ENCODE assay signal across 14 cellular contexts in the genomic region with DNA sequence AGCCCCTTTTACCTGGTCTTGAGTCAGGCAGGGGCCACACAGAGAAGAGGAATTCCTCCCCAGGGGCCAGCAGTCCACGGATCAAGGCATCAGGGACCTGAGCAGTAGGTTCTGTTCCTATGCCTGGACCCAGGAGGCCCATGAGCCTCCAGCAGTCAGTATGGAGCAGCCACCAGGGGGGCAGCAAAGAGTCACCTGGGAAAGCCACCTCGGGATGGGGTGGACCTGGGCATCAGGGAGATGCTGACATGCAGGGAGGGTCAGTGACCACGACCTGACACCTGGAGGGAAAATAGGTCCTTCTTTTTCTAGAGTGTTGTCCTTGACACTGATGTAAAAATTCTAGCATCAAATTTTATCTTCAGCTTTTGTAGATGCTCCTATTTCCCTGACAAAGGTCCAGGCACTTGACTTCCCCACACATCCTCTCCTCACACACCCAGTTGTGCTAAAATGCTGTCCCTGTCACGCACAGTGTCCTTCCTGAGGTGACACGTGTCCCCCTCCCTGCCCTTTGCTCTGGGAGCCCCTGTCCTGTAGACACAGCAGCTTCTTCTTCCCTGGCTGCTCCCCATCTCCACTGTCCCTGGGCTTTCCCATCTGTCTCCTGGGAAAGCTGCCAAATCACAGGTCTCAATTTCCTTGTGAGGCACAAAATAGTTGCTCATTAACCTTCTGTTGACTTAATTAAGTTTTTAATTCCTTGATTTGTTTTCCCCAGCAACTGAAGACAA.
DNase-seq lines count a peak whose midpoint lies in the region; ATAC-seq and TF ChIP-seq lines count a peak whose summit lies in the region.
"Had no signal": no experiment of that assay in that cellular context is flagged by ENCODE, and none has a peak within 500 bp of the region (broad histone marks: within the 10 kb centered on the region; RNA-seq: fewer than 3 reads in every experiment).

No MANE protein-coding gene starts in this region.

- H3K36me3 Mint-ChIP-seq in activated CD8-positive, alpha-beta memory T cell treated with anti-CD3 and anti-CD28 coated beads, Interleukin-2, amount 10 ng/mL, durations not matched to agents 7 days and 5 days: no peaks in the 10 kb centered on the region
- peaks cover 3% of the 10 kb centered on the region for H3K36me3 Mint-ChIP-seq in central memory CD8-positive, alpha-beta T cell (ENCODE audit: insufficient read depth)
- H3K36me3 Mint-ChIP-seq: WTC11 had no signal

- H3K27me3 Mint-ChIP-seq in activated CD8-positive, alpha-beta memory T cell treated with anti-CD3 and anti-CD28 coated beads, Interleukin-2, amount 10 ng/mL, durations not matched to agents 7 days and 5 days: no peaks in the 10 kb centered on the region
- H3K27me3 Mint-ChIP-seq in central memory CD8-positive, alpha-beta T cell: no peaks in the 10 kb centered on the region

- H3K27ac Mint-ChIP-seq in activated CD8-positive, alpha-beta memory T cell treated with anti-CD3 and anti-CD28 coated beads, Interleukin-2, amount 10 ng/mL, durations not matched to agents 7 days and 5 days: peak overlapping the region; percentile 68
- peak overlapping the region; percentile 82 for H3K27ac Mint-ChIP-seq in central memory CD8-positive, alpha-beta T cell (ENCODE audit: low read depth)
- H3K27ac Mint-ChIP-seq: WTC11 had no signal

- H3K9ac ChIP-seq in HCT116 (ENCODE audit: low read length): no peak overlapping the region
- H3K9ac ChIP-seq: GM23248 had no signal

- no peaks in the 10 kb centered on the region for H3K36me3 ChIP-seq in HCT116 (ENCODE audit: control insufficient read depth in 1 of 2, insufficient read depth in 2 of 2, low read length in 2 of 2)

- no peaks in the 10 kb centered on the region for H3K4me1 ChIP-seq in HCT116 (ENCODE audit: control insufficient read depth in 1 of 2, insufficient read depth in 2 of 2, low read length in 2 of 2)
- H3K4me1 ChIP-seq: foreskin keratinocyte had no signal

- TF ChIP-seq CTCF in HCT116 (IDR thresholded peaks at IDR 0.05 in 2 of 3, conservative IDR thresholded peaks at IDR 0.05 in 1 of 3; ENCODE audit: borderline replicate concordance in 1 of 3, insufficient read depth in 1 of 3, low read depth in 2 of 3, low read length in 2 of 3): peak in 2 of 3 experiments; percentile 41 to 49; a peak in 4 of 6 replicates

- RAD21 ChIA-PET in HCT116 (lab: Charles Lee; ENCODE audit: low non-redundant PET in 1 of 2, low total read pairs in 2 of 2, uncharacterized antibody in 2 of 2, unreplicated experiment in 2 of 2): no interaction called here

- H3K79me2 ChIP-seq in HCT116 (ENCODE audit: insufficient read depth, low read length): no peaks in the 10 kb centered on the region

- no peak overlapping the region for H3K4me2 ChIP-seq in HCT116 (ENCODE audit: low read length)

- BruUV-seq in HCT116 (replicated peaks; lab: Mats Ljungman, UMichigan): no TSS peak

- H3K4me3 Mint-ChIP-seq in activated CD8-positive, alpha-beta memory T cell treated with anti-CD3 and anti-CD28 coated beads, Interleukin-2, amount 10 ng/mL, durations not matched to agents 7 days and 5 days: no peak overlapping the region
- peak overlapping the region; percentile 80 for H3K4me3 Mint-ChIP-seq in central memory CD8-positive, alpha-beta T cell
- H3K4me3 Mint-ChIP-seq: WTC11 had no signal

- no peaks in the 10 kb centered on the region for H3K9me3 ChIP-seq in HCT116 (ENCODE audit: control insufficient read depth in 1 of 2, insufficient read depth in 1 of 2, low read depth in 1 of 2, low read length in 2 of 2)

- intact Hi-C loops in HCT116 (cut with micrococcal nuclease): no loop called here

- no peaks in the 10 kb centered on the region for H4K20me1 ChIP-seq in HCT116 (ENCODE audit: insufficient read depth)

- H3K9me2 ChIP-seq in HCT116 (ENCODE audit: insufficient read depth): no peaks in the 10 kb centered on the region

- H2AFZ ChIP-seq in HCT116 (ENCODE audit: low read depth, low read length, poor library complexity, severe bottlenecking): no peak overlapping the region
- H2AFZ ChIP-seq: GM23248 had no signal

- no peak for TF ChIP-seq POLR2A in HCT116 (IDR thresholded peaks at IDR 0.05; ENCODE audit: borderline replicate concordance, extremely low read depth, insufficient read depth, insufficient read length)

- H3K4me3 ChIP-seq in HCT116 (replicated peaks in 1 of 2; ENCODE audit: low read depth in 1 of 2, low read length in 2 of 2): no peak overlapping the region
- H3K4me3 ChIP-seq: GM23248 had no signal

- POLR2A ChIA-PET in HCT116 (lab: Charles Lee): no interaction called here

- no peak for TF ChIP-seq RAD21 in HCT116 (IDR thresholded peaks at IDR 0.05; ENCODE audit: low read depth)

- no peak for ATAC-seq in activated CD8-positive, alpha-beta memory T cell treated with anti-CD3 and anti-CD28 coated beads, Interleukin-2, amount 10 ng/mL, durations not matched to agents 7 days and 5 days
- peak; percentile 76 for ATAC-seq in HCT116
- ATAC-seq in central memory CD8-positive, alpha-beta T cell (replicated peaks; ENCODE audit: extremely low read depth, poor library complexity, severe bottlenecking): no peak
- ATAC-seq in GM19467 (IDR thresholded peaks at IDR 0.05; ENCODE audit: unreplicated experiment): no peak
- ATAC-seq: foreskin keratinocyte, WTC11 had no signal

- peaks cover 74% of the 10 kb centered on the region for H3K4me1 Mint-ChIP-seq in activated CD8-positive, alpha-beta memory T cell treated with anti-CD3 and anti-CD28 coated beads, Interleukin-2, amount 10 ng/mL, durations not matched to agents 7 days and 5 days
- peaks cover 96% of the 10 kb centered on the region for H3K4me1 Mint-ChIP-seq in central memory CD8-positive, alpha-beta T cell
- H3K4me1 Mint-ChIP-seq: WTC11 had no signal

- CTCF ChIA-PET in activated CD8-positive, alpha-beta memory T cell treated with anti-CD3 and anti-CD28 coated beads, Interleukin-2, amount 10 ng/mL, durations not matched to agents 7 days and 5 days (lab: Charles Lee): interaction anchor here (0.9 to 20.9 kb wide), 8 partner anchors 15 to 141 kb away, joined by 3 to 392 read pairs (median 4); no protein-coding TSS in a partner anchor
- CTCF ChIA-PET in HCT116 (lab: Charles Lee): interaction anchor here (1.6 kb wide), 1 partner anchor 8 kb away, joined by 9 read pairs; no protein-coding TSS in a partner anchor

- H3K27me3 ChIP-seq in HCT116 (ENCODE audit: insufficient read depth, low read length): no peaks in the 10 kb centered on the region
- H3K27me3 ChIP-seq: foreskin keratinocyte had no signal

- H3K9me3 Mint-ChIP-seq in activated CD8-positive, alpha-beta memory T cell treated with anti-CD3 and anti-CD28 coated beads, Interleukin-2, amount 10 ng/mL, durations not matched to agents 7 days and 5 days (ENCODE audit: low read depth): no peaks in the 10 kb centered on the region
- H3K9me3 Mint-ChIP-seq in central memory CD8-positive, alpha-beta T cell: no peaks in the 10 kb centered on the region
- H3K9me3 Mint-ChIP-seq: WTC11 had no signal

- H3K27ac ChIP-seq in HCT116 (ENCODE audit: low read depth, low read length): no peak overlapping the region
- H3K27ac ChIP-seq: foreskin keratinocyte, GM23248 had no signal

- peak; percentile 39 for DNase-seq in activated CD8-positive, alpha-beta memory T cell treated with anti-CD3 and anti-CD28 coated beads, Interleukin-2, amount 10 ng/mL, durations not matched to agents 7 days and 5 days
- DNase-seq in activated CD8-positive, alpha-beta memory T cell treated with anti-CD3 and anti-CD28 coated beads, Interleukin-2, amount 50 U/mL, for 48 hours: no peak
- no peak for DNase-seq in HCT116 (ENCODE audit: low read depth, low spot score)
- DNase-seq in central memory CD8-positive, alpha-beta T cell (ENCODE audit: low spot score in 2 of 2): no peak
- peak; percentile 52 for DNase-seq in renal cortical epithelial cell (ENCODE audit: low read depth)
- DNase-seq in NCI-H2196 treated with DMSO at 0.1 percent for 48 hours (lab: John Stamatoyannopoulos, UW; ENCODE audit: unreplicated experiment): no peak
- no peak for DNase-seq in hypothalamus (lab: John Stamatoyannopoulos, UW)
- DNase-seq: foreskin keratinocyte; GM23248; NCI-H187; SIG-M5; stimulated activated CD4-positive, alpha-beta T cell treated with anti-CD3 and anti-CD28 coated beads, Interleukin-2, amount 100 ng/mL, for 24 hours had no signal

TF ChIP-seq in HCT116, 20 proteins besides CTCF, POLR2A, EP300 and RAD21 (continues in another document):
- TF ChIP-seq EZH2phosphoT487 (IDR thresholded peaks at IDR 0.05; ENCODE audit: borderline replicate concordance) (no peak), EZH2 (IDR thresholded peaks at IDR 0.05) (no peak), CEBPB (IDR thresholded peaks at IDR 0.05; ENCODE audit: low read depth) (no peak), SP1 (IDR thresholded peaks at IDR 0.05; ENCODE audit: low read depth) (no peak), JUND (IDR thresholded peaks at IDR 0.05) (no peak), FOSL1 (IDR thresholded peaks at IDR 0.05; ENCODE audit: low read depth) (no peak), EGR1 (IDR thresholded peaks at IDR 0.05; ENCODE audit: low read depth) (no peak)
- TF ChIP-seq, protein P1, sequence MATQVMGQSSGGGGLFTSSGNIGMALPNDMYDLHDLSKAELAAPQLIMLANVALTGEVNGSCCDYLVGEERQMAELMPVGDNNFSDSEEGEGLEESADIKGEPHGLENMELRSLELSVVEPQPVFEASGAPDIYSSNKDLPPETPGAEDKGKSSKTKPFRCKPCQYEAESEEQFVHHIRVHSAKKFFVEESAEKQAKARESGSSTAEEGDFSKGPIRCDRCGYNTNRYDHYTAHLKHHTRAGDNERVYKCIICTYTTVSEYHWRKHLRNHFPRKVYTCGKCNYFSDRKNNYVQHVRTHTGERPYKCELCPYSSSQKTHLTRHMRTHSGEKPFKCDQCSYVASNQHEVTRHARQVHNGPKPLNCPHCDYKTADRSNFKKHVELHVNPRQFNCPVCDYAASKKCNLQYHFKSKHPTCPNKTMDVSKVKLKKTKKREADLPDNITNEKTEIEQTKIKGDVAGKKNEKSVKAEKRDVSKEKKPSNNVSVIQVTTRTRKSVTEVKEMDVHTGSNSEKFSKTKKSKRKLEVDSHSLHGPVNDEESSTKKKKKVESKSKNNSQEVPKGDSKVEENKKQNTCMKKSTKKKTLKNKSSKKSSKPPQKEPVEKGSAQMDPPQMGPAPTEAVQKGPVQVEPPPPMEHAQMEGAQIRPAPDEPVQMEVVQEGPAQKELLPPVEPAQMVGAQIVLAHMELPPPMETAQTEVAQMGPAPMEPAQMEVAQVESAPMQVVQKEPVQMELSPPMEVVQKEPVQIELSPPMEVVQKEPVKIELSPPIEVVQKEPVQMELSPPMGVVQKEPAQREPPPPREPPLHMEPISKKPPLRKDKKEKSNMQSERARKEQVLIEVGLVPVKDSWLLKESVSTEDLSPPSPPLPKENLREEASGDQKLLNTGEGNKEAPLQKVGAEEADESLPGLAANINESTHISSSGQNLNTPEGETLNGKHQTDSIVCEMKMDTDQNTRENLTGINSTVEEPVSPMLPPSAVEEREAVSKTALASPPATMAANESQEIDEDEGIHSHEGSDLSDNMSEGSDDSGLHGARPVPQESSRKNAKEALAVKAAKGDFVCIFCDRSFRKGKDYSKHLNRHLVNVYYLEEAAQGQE (IDR thresholded peaks at IDR 0.05; ENCODE audit: low read depth): no peak
- TF ChIP-seq, protein P2, sequence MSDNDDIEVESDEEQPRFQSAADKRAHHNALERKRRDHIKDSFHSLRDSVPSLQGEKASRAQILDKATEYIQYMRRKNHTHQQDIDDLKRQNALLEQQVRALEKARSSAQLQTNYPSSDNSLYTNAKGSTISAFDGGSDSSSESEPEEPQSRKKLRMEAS (IDR thresholded peaks at IDR 0.05): no peak

Comparison
In these comparisons a context has a peak if more than half of its experiments do, and no peak if none do; other contexts are left out.
1. DNase-seq: peak in activated CD8-positive, alpha-beta memory T cell treated with anti-CD3 and anti-CD28 coated beads, Interleukin-2, amount 10 ng/mL, durations not matched to agents 7 days and 5 days (single experiment) and renal cortical epithelial cell (single experiment); none in activated CD8-positive, alpha-beta memory T cell treated with anti-CD3 and anti-CD28 coated beads, Interleukin-2, amount 50 U/mL, for 48 hours (single experiment), HCT116 (single experiment), central memory CD8-positive, alpha-beta T cell (0 of 2), NCI-H2196 treated with DMSO at 0.1 percent for 48 hours (single experiment) and hypothalamus (0 of 51).